ENCODE assay signal across 16 cellular contexts in the genomic region with DNA sequence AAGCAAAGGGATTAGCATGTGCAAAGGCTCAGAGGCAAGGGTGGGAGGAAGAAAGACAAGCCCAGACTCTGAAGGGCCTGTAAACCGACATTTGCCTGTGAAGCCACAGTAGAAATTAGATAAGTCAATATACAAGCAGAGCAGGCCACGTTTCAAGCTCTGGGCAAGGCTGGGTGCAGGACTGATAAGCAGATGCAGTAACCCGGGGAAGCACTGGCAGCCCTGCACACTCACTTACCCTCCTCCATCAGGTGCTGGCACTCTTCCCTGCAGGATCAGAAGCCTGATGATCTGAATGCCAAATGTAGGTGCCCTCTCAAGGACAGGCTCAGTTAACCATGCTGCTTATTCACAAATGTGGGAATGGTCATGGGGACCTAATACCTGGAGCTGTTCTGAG. TPM values are rescaled to one million over a fixed set of nuclear protein-coding genes. Genes with fewer than 3 reads are reported as not detected.
DNase-seq lines count a peak whose midpoint lies in the region; ATAC-seq and TF ChIP-seq lines count a peak whose summit lies in the region.
"Had no signal": no experiment of that assay in that cellular context is flagged by ENCODE, and none has a peak within 500 bp of the region (broad histone marks: within the 10 kb centered on the region; RNA-seq: fewer than 3 reads in every experiment).

No MANE protein-coding gene starts in this region.

- TF ChIP-seq CTCF in right atrium auricular region (IDR thresholded peaks at IDR 0.05): no peak
- no peak for TF ChIP-seq CTCF in GM10248 (IDR thresholded peaks at IDR 0.05; ENCODE audit: control extremely low read depth, extremely low read depth, low read depth, missing control alignments)

- intact Hi-C loops in Right ventricle myocardium inferior (cut with DNase I): loop anchor here (5.0 kb wide), 2 partner anchors 44 to 64 kb away; a partner anchor contains a TSS

- peaks cover 0 to 13% of the 10 kb centered on the region in 2 donors for H3K4me1 ChIP-seq in right atrium auricular region

- CTCF ChIA-PET in GM10248 (lab: Yijun Ruan, JAX): interaction anchor here (1.2 kb wide), 1 partner anchor 84 kb away, joined by 3 read pairs; no protein-coding TSS in a partner anchor

- H3K9me3 ChIP-seq in right atrium auricular region: no peaks in the 10 kb centered on the region

- ATAC-seq in Right ventricle myocardium inferior (peak; percentile 86), HG03196 (IDR thresholded peaks at IDR 0.05; ENCODE audit: unreplicated experiment) (no peak)

- no peak overlapping the region for H3K4me3 ChIP-seq in right atrium auricular region

- H3K36me3 ChIP-seq in right atrium auricular region: no peaks in the 10 kb centered on the region

- DNase-seq in DMS 273 (lab: John Stamatoyannopoulos, UW; ENCODE audit: unreplicated experiment): peak; percentile 36
- DNase-seq in DMS 273 treated with DMSO at 0.1 percent for 48 hours (lab: John Stamatoyannopoulos, UW): no peak
- DNase-seq in NCI-H1694 (lab: John Stamatoyannopoulos, UW): peak; percentile 27
- DNase-seq in Right ventricle myocardium inferior (ENCODE audit: missing footprints): peak; percentile 77
- DNase-seq in right atrium auricular region (ENCODE audit: low spot score): no peak
- DNase-seq in GM10248 (ENCODE audit: extremely low spot score): no peak
- no peak for DNase-seq in LoVo (ENCODE audit: low spot score)
- DNase-seq: AML-193, DND-41, KG1, NCI-H1417 treated with DMSO at 0.1 percent for 48 hours, NCI-H2029, NCI-H748 treated with DMSO at 0.1 percent for 48 hours, SIG-M5 had no signal

- POLR2A ChIA-PET in GM10248 (lab: Yijun Ruan, JAX): no interaction called here

- no peaks in the 10 kb centered on the region for H3K27me3 ChIP-seq in right atrium auricular region

- peak overlapping the region; percentile 48 to 85 for H3K27ac ChIP-seq in right atrium auricular region
- H3K27ac ChIP-seq: 22Rv1 had no signal

RNA-seq across cellular contexts. Expression of a gene that starts 46.3 kb away (rescaled TPM):
- total RNA-seq in Right ventricle myocardium inferior (113 TPM), right atrium auricular region (10 to 100 TPM; 67.1 to 97.6 TPM)

Comparison
In these comparisons a context has a peak if more than half of its experiments do, and no peak if none do; other contexts are left out.
1. DNase-seq: peak in DMS 273 (single experiment), NCI-H1694 (single experiment) and Right ventricle myocardium inferior (single experiment); none in DMS 273 treated with DMSO at 0.1 percent for 48 hours (single experiment), right atrium auricular region (single experiment), GM10248 (single experiment) and LoVo (single experiment).